Comparison of ENCODE assay signal across 9 cellular contexts in genomic region chr12:68223067-68223747, GRCh38. TPM values are rescaled to one million over a fixed set of nuclear protein-coding genes. Genes with fewer than 3 reads are reported as not detected.
DNase-seq lines count a peak whose midpoint lies in the region; TF ChIP-seq lines count a peak whose summit lies in the region.
"Had no signal": no experiment of that assay in that cellular context is flagged by ENCODE, and none has a peak within 500 bp of the region (broad histone marks: within the 10 kb centered on the region; RNA-seq: fewer than 3 reads in every experiment).

No MANE protein-coding gene starts in this region.

- H3K9me3 ChIP-seq in MM.1S (replicated peaks; ENCODE audit: insufficient read depth, low read length) (no peaks in the 10 kb centered on the region), SJSA1 (replicated peaks) (no peaks in the 10 kb centered on the region), trophoblast cell (ENCODE audit: insufficient read depth, low read depth, low read length) (no peaks in the 10 kb centered on the region)

- DNase-seq in ELR (ENCODE audit: low read depth), result peak; percentile 88
- DNase-seq in H4 (ENCODE audit: low spot score), result peak; percentile 81
- peak; percentile 69 for DNase-seq in MM.1S
- peak; percentile 55 to 73 for DNase-seq in SJSA1 (ENCODE audit: low read depth in 1 of 2, low spot score in 2 of 2)
- DNase-seq in activated naive CD4-positive, alpha-beta T cell (lab: John Stamatoyannopoulos, UW), result peak; percentile 12 to 48 (median 26)
- DNase-seq in germinal center (ENCODE audit: low spot score), result peak; percentile 76
- DNase-seq in trophoblast cell, result peak; percentile 76 to 90
- DNase-seq in type B pancreatic cell (ENCODE audit: extremely low spot score, unreplicated experiment), result peak; percentile 78

- H3K4me1 ChIP-seq in MM.1S (ENCODE audit: low read length) (0 out of 2 replicates have a peak, but pooled peaks cover 3% of the 10 kb centered on the region), SJSA1 (replicated peaks) (no peaks in the 10 kb centered on the region), trophoblast cell (ENCODE audit: control insufficient read depth in 1 of 2, insufficient read depth in 2 of 2, low read length in 2 of 2) (no peaks in the 10 kb centered on the region)

- no peak overlapping the region for H3K18ac ChIP-seq in trophoblast cell (ENCODE audit: low read length)

- H3K27ac Mint-ChIP-seq in type B pancreatic cell, result no peak overlapping the region

- H3K4me1 Mint-ChIP-seq in type B pancreatic cell (ENCODE audit: unreplicated experiment), result peaks cover 7% of the 10 kb centered on the region

- H3K27me3 ChIP-seq in MM.1S (replicated peaks; ENCODE audit: insufficient read depth, low read length) (no peaks in the 10 kb centered on the region), SJSA1 (replicated peaks) (peaks cover 13% of the 10 kb centered on the region), trophoblast cell (ENCODE audit: insufficient read depth, low read length) (no peaks in the 10 kb centered on the region)

- no peak overlapping the region for H2BK12ac ChIP-seq in trophoblast cell (ENCODE audit: low read length)

- H3F3A ChIP-seq in MM.1S (ENCODE audit: insufficient read depth, low read length), result no peaks in the 10 kb centered on the region

- no peak overlapping the region for H3K4ac ChIP-seq in trophoblast cell (ENCODE audit: low read depth, low read length)

- H2AFZ ChIP-seq in MM.1S (ENCODE audit: low read length), result peak overlapping the region; percentile 65; the same call in 1 of the 2 replicates
- H2AFZ ChIP-seq in trophoblast cell (ENCODE audit: insufficient read depth, low read length, poor library complexity), result no peak overlapping the region

- peak overlapping the region; percentile 50 for H3K4me2 ChIP-seq in MM.1S (ENCODE audit: low read depth, low read length)
- H3K4me2 ChIP-seq in trophoblast cell (ENCODE audit: low read length), result no peak overlapping the region

- no peak overlapping the region for H2BK5ac ChIP-seq in trophoblast cell (ENCODE audit: low read depth, low read length, poor library complexity)

- H3K79me1 ChIP-seq in trophoblast cell (ENCODE audit: low read length), result no peaks in the 10 kb centered on the region

- no CpG with 5 or more reads among the region's 12 CpGs for WGBS in trophoblast cell (ENCODE audit: extremely low coverage, insufficient coverage, insufficient read length)

- H3K36me3 ChIP-seq in MM.1S (replicated peaks; ENCODE audit: insufficient read depth, low read length) (no peaks in the 10 kb centered on the region), SJSA1 (no peaks in the 10 kb centered on the region), trophoblast cell (ENCODE audit: control insufficient read depth in 1 of 2, insufficient read depth in 2 of 2, low read length in 2 of 2) (no peaks in the 10 kb centered on the region)

- peak overlapping the region; percentile 61 for H3K4me3 Mint-ChIP-seq in type B pancreatic cell

- no peak overlapping the region for H3K14ac ChIP-seq in trophoblast cell (ENCODE audit: low read length)

- no peak overlapping the region for H2AK5ac ChIP-seq in trophoblast cell (ENCODE audit: low read length)

- no peak overlapping the region for H2BK120ac ChIP-seq in trophoblast cell (ENCODE audit: insufficient read depth, low read length, poor library complexity)

- no peak overlapping the region for H4K91ac ChIP-seq in trophoblast cell (ENCODE audit: low read depth, low read length)

- H3K4me3 ChIP-seq in MM.1S (ENCODE audit: low read length) (no peak overlapping the region), SJSA1 (no peak overlapping the region), trophoblast cell (ENCODE audit: low read depth, low read length) (no peak overlapping the region)

- H3K79me2 ChIP-seq in MM.1S (ENCODE audit: low read length) (no peaks in the 10 kb centered on the region), trophoblast cell (ENCODE audit: control insufficient read depth, insufficient read depth, low read length, poor library complexity) (no peaks in the 10 kb centered on the region)

- H3K9me3 Mint-ChIP-seq in type B pancreatic cell, result peaks cover 3% of the 10 kb centered on the region

- no peaks in the 10 kb centered on the region for H4K20me1 ChIP-seq in MM.1S (ENCODE audit: insufficient read depth, low read length)

- no peaks in the 10 kb centered on the region for H3K36me3 Mint-ChIP-seq in type B pancreatic cell

- no peak overlapping the region for H3K23ac ChIP-seq in trophoblast cell (ENCODE audit: low read length)

- H4K8ac ChIP-seq in trophoblast cell (ENCODE audit: low read depth, low read length), result no peak overlapping the region

- H3K27me3 Mint-ChIP-seq in type B pancreatic cell, result peaks cover 27% of the 10 kb centered on the region

- H3K27ac ChIP-seq in MM.1S (ENCODE audit: low read length) (no peak overlapping the region), SJSA1 (no peak overlapping the region), trophoblast cell (ENCODE audit: low read depth, low read length) (no peak overlapping the region)

- TF ChIP-seq CTCF in MM.1S (IDR thresholded peaks at IDR 0.05; ENCODE audit: low read length), result peak; percentile 92
- TF ChIP-seq CTCF in type B pancreatic cell (conservative IDR thresholded peaks at IDR 0.05), result peak; percentile 92

- H4K12ac ChIP-seq in trophoblast cell (ENCODE audit: low read depth, low read length), result no peak overlapping the region

- H3K9me2 ChIP-seq in MM.1S (replicated peaks; ENCODE audit: insufficient read depth, low read length), result no peaks in the 10 kb centered on the region

- no peak overlapping the region for H3K9ac ChIP-seq in MM.1S (ENCODE audit: low read length)
- H3K9ac ChIP-seq in trophoblast cell (ENCODE audit: low read length), result no peak overlapping the region

RNA-seq across cellular contexts. Expression of gene IL26, which starts 2.4 kb away (rescaled TPM):
- total RNA-seq in H4 (2014; rRNA removed; shearing (Covaris generic)), result not detected in 2 replicates
- total RNA-seq in SJSA1 (2014; rRNA removed; shearing (Covaris generic)), result not detected in 2 replicates
- polyA plus RNA-seq in trophoblast cell (2013), result not detected in 2 replicates
- not detected in 2 replicates for total RNA-seq in type B pancreatic cell (ENCODE audit: low replicate concordance)
- total RNA-seq: temporal lobe had no signal

RNA-seq across cellular contexts. Expression of gene IL22, which starts 30.2 kb away (rescaled TPM):
- not detected in 2 replicates for total RNA-seq in H4 (2014; rRNA removed; shearing (Covaris generic))
- not detected in 2 replicates for total RNA-seq in SJSA1 (2014; rRNA removed; shearing (Covaris generic))
- not detected in 2 replicates for polyA plus RNA-seq in trophoblast cell (2013)
- total RNA-seq in type B pancreatic cell (ENCODE audit: low replicate concordance), result not detected in 2 replicates
- total RNA-seq: temporal lobe had no signal

Comparison
In these comparisons a context has a peak if more than half of its experiments do, and no peak if none do; other contexts are left out.
1. DNase-seq: peak in every context shown above with its lines; median percentile 88 in ELR; 83 in trophoblast cell; 81 in H4; 78 in type B pancreatic cell; 76 in germinal center; 69 in MM.1S; 64 in SJSA1; 26 in activated naive CD4-positive, alpha-beta T cell.